22 cellular contexts compared by ENCODE assay signal in genomic region chr10:103600325-103600724, GRCh38.
A peak's percentile ranks its signal among the peaks of the same experiment; 100 is the strongest.
DNase-seq lines count a peak whose midpoint lies in the region; ATAC-seq and TF ChIP-seq lines count a peak whose summit lies in the region.
"Had no signal": no experiment of that assay in that cellular context is flagged by ENCODE, and none has a peak within 500 bp of the region (broad histone marks: within the 10 kb centered on the region; RNA-seq: fewer than 3 reads in every experiment).

No MANE protein-coding gene starts in this region.

- peak overlapping the region; percentile 48 for H3K27ac Mint-ChIP-seq in HFFc6
- H3K27ac Mint-ChIP-seq in Caco-2 (ENCODE audit: unreplicated experiment): no peak overlapping the region
- H3K27ac Mint-ChIP-seq: GM23338 had no signal

- TF ChIP-seq POLR2A in uterus (IDR thresholded peaks at IDR 0.05): no peak

- peaks cover 24% of the 10 kb centered on the region for H3K4me1 Mint-ChIP-seq in HFFc6 (ENCODE audit: low read depth)
- peaks cover 7% of the 10 kb centered on the region for H3K4me1 Mint-ChIP-seq in Caco-2 (ENCODE audit: low read depth, unreplicated experiment)
- H3K4me1 Mint-ChIP-seq: CD4-positive, alpha-beta memory T cell had no signal

- H3K4me3 ChIP-seq in dorsolateral prefrontal cortex (no peak overlapping the region), uterus (no peak overlapping the region), Caco-2 (ENCODE audit: low read depth, low read length) (no peak overlapping the region)
- H3K4me3 ChIP-seq: BLaER1 treated with 17β-estradiol and CSF1 and Interleukin-3, amounts not matched to agents 10 nM and 100 nM; GM12878; GM23338; HAP-1; SJSA1 had no signal

- H3K9me3 ChIP-seq in uterus (no peaks in the 10 kb centered on the region), Caco-2 (no peaks in the 10 kb centered on the region)
- H3K9me3 ChIP-seq: BLaER1 treated with 17β-estradiol and CSF1 and Interleukin-3, amounts not matched to agents 10 nM and 100 nM; HAP-1; SJSA1 had no signal

- ATAC-seq in HG03039 (IDR thresholded peaks at IDR 0.05; ENCODE audit: unreplicated experiment): no peak
- ATAC-seq: GM12878, GM23338, Panc1 had no signal

- CTCF ChIA-PET in Caco-2 (lab: Charles Lee): interaction anchor here (0.7 kb wide), 1 partner anchor 86 kb away, joined by 4 read pairs; no protein-coding TSS in a partner anchor

- H3K9me3 Mint-ChIP-seq in HFFc6 (no peaks in the 10 kb centered on the region), Caco-2 (ENCODE audit: unreplicated experiment) (no peaks in the 10 kb centered on the region)
- H3K9me3 Mint-ChIP-seq: CD4-positive, alpha-beta memory T cell; GM23338 had no signal

- peak overlapping the region in 55 of 59 donors; percentile 9 to 85 (median 73) for H3K27ac ChIP-seq in dorsolateral prefrontal cortex
- peak overlapping the region; percentile 13 for H3K27ac ChIP-seq in temporal lobe (ENCODE audit: low read depth, low read length)
- peak overlapping the region; percentile 46 to 65 for H3K27ac ChIP-seq in uterus
- H3K27ac ChIP-seq: BLaER1 treated with 17β-estradiol and CSF1 and Interleukin-3, amounts not matched to agents 10 nM and 100 nM; SJSA1 had no signal

- intact Hi-C loops in dorsolateral prefrontal cortex (cut with DNase I) (no loop called here), uterus (cut with DNase I; ENCODE audit: low total_unique reads) (loop anchor here (5.0 kb wide), 1 partner anchor 87 kb away; no protein-coding TSS in a partner anchor), Caco-2 (cut with micrococcal nuclease; ENCODE audit: unreplicated experiment) (no loop called here)

- H3K27me3 Mint-ChIP-seq in HFFc6 (ENCODE audit: insufficient read depth): peaks cover 11% of the 10 kb centered on the region
- no peaks in the 10 kb centered on the region for H3K27me3 Mint-ChIP-seq in Caco-2 (ENCODE audit: insufficient read depth, unreplicated experiment)
- H3K27me3 Mint-ChIP-seq: CD4-positive, alpha-beta memory T cell had no signal

- POLR2A ChIA-PET in Caco-2 (lab: Charles Lee): no interaction called here

- no peak overlapping the region for H3K4me3 Mint-ChIP-seq in HFFc6
- H3K4me3 Mint-ChIP-seq in Caco-2 (ENCODE audit: unreplicated experiment): no peak overlapping the region
- H3K4me3 Mint-ChIP-seq: CD4-positive, alpha-beta memory T cell; GM23338 had no signal

- H3K27me3 ChIP-seq in dorsolateral prefrontal cortex (no peaks in the 10 kb centered on the region), uterus (no peaks in the 10 kb centered on the region), Caco-2 (replicated peaks; ENCODE audit: control insufficient read depth, insufficient read depth, low read length) (no peaks in the 10 kb centered on the region)
- H3K27me3 ChIP-seq: BLaER1 treated with 17β-estradiol and CSF1 and Interleukin-3, amounts not matched to agents 10 nM and 100 nM; SJSA1 had no signal

- DNase-seq in HFFc6: no peak
- peak in 1 of 10 donors; percentile 19 for DNase-seq in dorsolateral prefrontal cortex
- DNase-seq in uterus: no peak
- no peak for DNase-seq in Caco-2
- DNase-seq in NCI-H446 treated with DMSO at 0.1 percent for 48 hours (lab: John Stamatoyannopoulos, UW): no peak
- DNase-seq: CD4-positive, alpha-beta memory T cell; DND-41; KBM-7; NCI-H1092; NCI-H1436; NCI-H187 treated with DMSO at 0.1 percent for 48 hours; NCI-H510A treated with DMSO at 0.1 percent for 48 hours; NCI-H748 treated with DMSO at 0.1 percent for 48 hours; NK-92 treated with Interleukin-12 subunit alpha and Interleukin-12 subunit beta, amount 100 ng/mL, for 24 hours had no signal

- H3K36me3 Mint-ChIP-seq in HFFc6 (ENCODE audit: low read depth) (peaks cover 19% of the 10 kb centered on the region), Caco-2 (ENCODE audit: insufficient read depth, unreplicated experiment) (no peaks in the 10 kb centered on the region)

- TF ChIP-seq CTCF in HFFc6 (IDR thresholded peaks at IDR 0.05) (no peak), dorsolateral prefrontal cortex (IDR thresholded peaks at IDR 0.05 in 54 of 56, conservative IDR thresholded peaks at IDR 0.05 in 2 of 56; ENCODE audit: low read depth in 1 of 56, partially characterized antibody in 56 of 56) (no peak), uterus (IDR thresholded peaks at IDR 0.05) (no peak), Caco-2 (IDR thresholded peaks at IDR 0.05; ENCODE audit: insufficient read depth in 1 of 2, low read depth in 1 of 2, low read length in 1 of 2, severe bottlenecking in 1 of 2, unreplicated experiment in 1 of 2) (no peak)

- no TSS peak for BruUV-seq in Caco-2 (replicated peaks; lab: Mats Ljungman, UMichigan)

- H3K4me1 ChIP-seq in uterus (no peaks in the 10 kb centered on the region), Caco-2 (no peaks in the 10 kb centered on the region)
- H3K4me1 ChIP-seq: HAP-1 had no signal

- H3K36me3 ChIP-seq in uterus (no peaks in the 10 kb centered on the region), Caco-2 (ENCODE audit: control insufficient read depth, insufficient read depth, low read length) (no peaks in the 10 kb centered on the region)
- H3K36me3 ChIP-seq: HAP-1 had no signal

Comparison
In these comparisons a context has a peak if more than half of its experiments do, and no peak if none do; other contexts are left out.
1. H3K27ac ChIP-seq: peak in every context shown above with its lines; median percentile 73 in dorsolateral prefrontal cortex; 56 in uterus; 13 in temporal lobe.